Comparison of ENCODE assay signal across 8 cellular contexts in genomic region chr1:153670859-153671622, GRCh38. TPM values are rescaled to one million over a fixed set of nuclear protein-coding genes. Genes with fewer than 3 reads are reported as not detected.
DNase-seq lines count a peak whose midpoint lies in the region; ATAC-seq, FAIRE-seq and TF ChIP-seq lines count a peak whose summit lies in the region.

ILF2 (minus strand) TSS chr1:153670993; CDS start chr1:153670922, 71 bp downstream.

- peak within 1 kb of the TSS; percentile 80 to 84 for H3K4me2 ChIP-seq in H1 (ENCODE audit: insufficient read depth in 1 of 2, low read depth in 2 of 2, low read length in 2 of 2)

- peak within 1 kb of the TSS; percentile 98 for H4K8ac ChIP-seq in H1 (ENCODE audit: extremely low read depth, insufficient read depth, low read length)

- peak within 1 kb of the TSS; percentile 95 for H2BK5ac ChIP-seq in H1 (ENCODE audit: low read depth, low read length)

- DNase-seq in COLO829 (ENCODE audit: low spot score) (peak; percentile 100), HS-5 (ENCODE audit: low read depth) (peak; percentile 100), NK-92 (lab: John Stamatoyannopoulos, UW; ENCODE audit: unreplicated experiment) (peak; percentile 43), H1 (ENCODE audit: low read depth in 1 of 2, low spot score in 2 of 2) (peak; percentile 96 to 99), memory B cell (ENCODE audit: low spot score in 2 of 2) (peak; percentile 91 to 98)
- DNase-seq in activated CD8-positive, alpha-beta memory T cell treated with anti-CD3 and anti-CD28 coated beads for 24 hours = peak; percentile 97
- peak; percentile 82 for DNase-seq in stimulated activated CD8-positive, alpha-beta memory T cell treated with anti-CD3 and anti-CD28 coated beads, Interleukin-12 subunit alpha, Interleukin-12 subunit beta, amount 100 ng/mL, for 24 hours (ENCODE audit: extremely low read depth)

- H4K20me1 ChIP-seq in H1 (replicated peaks in 1 of 2; ENCODE audit: control insufficient read depth in 1 of 2, insufficient read depth in 2 of 2, low read length in 2 of 2) = peaks cover 0 to 3% of the 10 kb centered on the region in 2 experiments

- H3K18ac ChIP-seq in H1 (ENCODE audit: extremely low read depth, low read length) = peak within 1 kb of the TSS; percentile 27; the same call in 1 of the 2 replicates

- H3K36me3 Mint-ChIP-seq in memory B cell = peaks cover 13% of the 10 kb centered on the region

- H3K4me1 ChIP-seq in H1 (replicated peaks in 1 of 4; ENCODE audit: control insufficient read depth in 3 of 4, insufficient read depth in 4 of 4, low read length in 3 of 4) = peaks cover 0 to 4% (median 2%) of the 10 kb centered on the region in 4 experiments; a peak in 2 of 7 replicates

- POLR2A ChIA-PET in H1 (lab: Charles Lee; ENCODE audit: partially characterized antibody) = interaction anchor here (0.5 to 19.8 kb wide), 11 partner anchors 10 to 319 kb away, joined by 3 to 343 read pairs (median 5); partner anchors contain the start of genes CHTOP, INTS3, RPS27 and SLC39A1

- no peak for TF ChIP-seq EP300 in H1 (IDR thresholded peaks at IDR 0.05; ENCODE audit: borderline replicate concordance in 1 of 2, low read depth in 2 of 2, low read length in 2 of 2)

- H3K4me1 Mint-ChIP-seq in memory B cell = peaks cover 15% of the 10 kb centered on the region

- peaks cover 8% of the 10 kb centered on the region for H3K23me2 ChIP-seq in H1 (ENCODE audit: low read depth, low read length)

- no peak for TF ChIP-seq RAD21 in H1 (IDR thresholded peaks at IDR 0.05 in 1 of 2, conservative IDR thresholded peaks at IDR 0.05 in 1 of 2; ENCODE audit: low read depth in 2 of 2, low read length in 2 of 2)

- TF ChIP-seq CTCF in H1 (IDR thresholded peaks at IDR 0.05; ENCODE audit: control extremely low read depth in 1 of 3, insufficient read depth in 1 of 3, low read depth in 1 of 3, low read length in 3 of 3) = peak in 1 of 3 experiments; percentile 27; a peak in 1 of 4 replicates

- H2BK20ac ChIP-seq in H1 (ENCODE audit: low read length) = no peak within 1 kb of the TSS

- no peaks in the 10 kb centered on the region for H3K9me3 ChIP-seq in H1 (ENCODE audit: insufficient read depth in 2 of 2, low read depth in 1 of 2, low read length in 1 of 2)

- peak within 1 kb of the TSS; percentile 63 for H2AFZ ChIP-seq in H1 (ENCODE audit: low read length)

- peak within 1 kb of the TSS; percentile 89 to 100 (median 99) for H3K4me3 ChIP-seq in H1 (ENCODE audit: extremely low read depth in 1 of 4, insufficient read depth in 2 of 4, low read depth in 3 of 4, low read length in 4 of 4)

- H4K5ac ChIP-seq in H1 (ENCODE audit: insufficient read length, low read depth, low read length) = peak within 1 kb of the TSS; percentile 73

- H3K14ac ChIP-seq in H1 (ENCODE audit: insufficient read length) = no peak within 1 kb of the TSS

- H2BK120ac ChIP-seq in H1 (replicated peaks; ENCODE audit: low read depth, low read length) = no peak within 1 kb of the TSS

- H3K9ac ChIP-seq in H1 (replicated peaks in 1 of 4; ENCODE audit: extremely low read depth in 1 of 4, low read depth in 3 of 4, low read length in 3 of 4) = peak within 1 kb of the TSS; percentile 97 to 100 (median 100)

- peak within 1 kb of the TSS; percentile 46 for H3K4ac ChIP-seq in H1 (replicated peaks; ENCODE audit: insufficient read length, low read depth, low read length)

- peak; percentile 89 for FAIRE-seq in H1 (lab: Jason Lieb, UNC)

- H3K27ac Mint-ChIP-seq in memory B cell = no peak within 1 kb of the TSS

- ATAC-seq in GM19468 (IDR thresholded peaks at IDR 0.05; ENCODE audit: extremely low read depth, unreplicated experiment) = peak; percentile 81
- peak; percentile 88 for ATAC-seq in memory B cell (ENCODE audit: low read depth)

- WGBS in H1 (ENCODE audit: extremely low coverage in 1 of 2, insufficient coverage in 1 of 2, insufficient read length in 1 of 2, insufficient replicate concordance in 2 of 2, low coverage in 1 of 2, low lambda C conversion rate in 2 of 2, missing lambda C conversion rate in 1 of 2), 2 experiments = 1% methylated on average over 35 of the region's 35 CpGs; no CpG with 5 or more reads in 1 of the 2 experiments

- H3K56ac ChIP-seq in H1 (replicated peaks; ENCODE audit: insufficient read length, low read depth, low read length) = peak within 1 kb of the TSS; percentile 67

- H2AK5ac ChIP-seq in H1 (ENCODE audit: low read depth, low read length) = 0 out of 2 replicates have a peak within 1 kb of the TSS, but pooled peaks have one; percentile 60

- H3K27me3 Mint-ChIP-seq in memory B cell = no peaks in the 10 kb centered on the region

- no peaks in the 10 kb centered on the region; the same call in 1 of the 2 replicates for H3K79me1 ChIP-seq in H1 (ENCODE audit: low read depth, low read length)

- no peaks in the 10 kb centered on the region for H3K9me3 Mint-ChIP-seq in memory B cell

- H3K4me3 Mint-ChIP-seq in memory B cell = no peak within 1 kb of the TSS

- H3K79me2 ChIP-seq in H1 (ENCODE audit: control insufficient read depth in 1 of 2, insufficient read depth in 2 of 2, low read length in 2 of 2) = peaks cover 11 to 32% of the 10 kb centered on the region in 2 experiments

- no peak within 1 kb of the TSS for H3K23ac ChIP-seq in H1 (ENCODE audit: insufficient read length)

- H3K27me3 ChIP-seq in H1 (replicated peaks in 1 of 4; ENCODE audit: control insufficient read depth in 3 of 4, extremely low read depth in 1 of 4, insufficient read depth in 3 of 4, low read length in 3 of 4) = no peaks in the 10 kb centered on the region

- H2BK15ac ChIP-seq in H1 (ENCODE audit: low read length) = no peak within 1 kb of the TSS

- H3K36me3 ChIP-seq in H1 (ENCODE audit: control insufficient read depth in 2 of 4, insufficient read depth in 4 of 4, low read length in 3 of 4) = peaks cover 29 to 37% (median 36%) of the 10 kb centered on the region in 4 experiments

- no peak within 1 kb of the TSS; the same call in 1 of the 2 replicates for H2BK12ac ChIP-seq in H1 (ENCODE audit: low read depth, low read length)

- peak; percentile 90 to 95 for TF ChIP-seq POLR2A in H1 (IDR thresholded peaks at IDR 0.05; ENCODE audit: control extremely low read depth in 1 of 2, low read depth in 2 of 2, low read length in 2 of 2)

- peak within 1 kb of the TSS; percentile 95 for H3K27ac ChIP-seq in H1 (ENCODE audit: low read depth, low read length)

- peak within 1 kb of the TSS; percentile 70 for H4K91ac ChIP-seq in H1 (replicated peaks; ENCODE audit: insufficient read length, low read length)

- CTCF ChIA-PET in H1 (lab: Charles Lee; ENCODE audit: partially characterized antibody) = interaction anchor here (0.6 to 11.7 kb wide), 5 partner anchors 27 to 224 kb away, joined by 3 to 172 read pairs (median 3); no protein-coding TSS in a partner anchor

TF ChIP-seq in H1, 55 proteins besides CTCF, POLR2A, EP300 and RAD21 (continues in another document):
- TF ChIP-seq NRF1 (IDR thresholded peaks at IDR 0.05; ENCODE audit: low read depth, low read length) (peak; percentile 28; the same call in 1 of the 2 replicates), TAF1 (IDR thresholded peaks at IDR 0.05; ENCODE audit: low read depth, low read length) (peak; percentile 98), HDAC6 (IDR thresholded peaks at IDR 0.05; ENCODE audit: low read depth, low read length) (no peak), SUZ12 (IDR thresholded peaks at IDR 0.05; ENCODE audit: low read length) (no peak), TBP (IDR thresholded peaks at IDR 0.05; ENCODE audit: low read depth, low read length) (peak; percentile 100), CREB1 (IDR thresholded peaks at IDR 0.05) (peak; percentile 71; the same call in 1 of the 2 replicates)

RNA-seq across cellular contexts. Expression of gene ILF2, which starts in this region (rescaled TPM):
- 387 and 389 TPM in 2 replicates for total RNA-seq in H1 (2021; fragmentation: NEBNext Ultra II Directional; extraction: Animal tissue kit (Norgen Biotek cat#: 25700))
- polyA plus RNA-seq in H1 (2011; rRNA removed) = 290 and 474 TPM in 2 replicates
- polyA plus RNA-seq in H1 (2011; cell fraction: cytosol; rRNA removed) = 426 TPM
- polyA plus RNA-seq in H1 (2011; cell fraction: nucleus; rRNA removed) = 272 TPM
- 390 to 458 TPM (median 400 TPM) in 4 replicates for polyA plus RNA-seq in H1 (2012, experiment 1 of 2)
- polyA plus RNA-seq in H1 (2012, experiment 2 of 2) = 170 TPM
- 273 TPM for polyA plus RNA-seq in H1 (2013, experiment 1 of 2)
- polyA plus RNA-seq in H1 (2013, experiment 2 of 2) = 279 TPM
- 466 and 520 TPM in 2 replicates for polyA minus RNA-seq in H1 (2011; rRNA and poly(A)+ RNA removed)
- polyA minus RNA-seq in H1 (2011; cell fraction: cytosol; rRNA and poly(A)+ RNA removed) = 167 TPM
- polyA minus RNA-seq in H1 (2011; cell fraction: nucleus; rRNA and poly(A)+ RNA removed) = 136 TPM

Comparison
In these comparisons a context has a peak if more than half of its experiments do, and no peak if none do; other contexts are left out.
1. Peak in every context shown above with its lines: DNase-seq, ATAC-seq, H3K4me3 ChIP-seq and H3K27ac ChIP-seq.
2. DNase-seq: peak in every context shown above with its lines; median percentile 100 in COLO829; 100 in HS-5; 98 in H1; 97 in activated CD8-positive, alpha-beta memory T cell treated with anti-CD3 and anti-CD28 coated beads for 24 hours; 94 in memory B cell; 82 in stimulated activated CD8-positive, alpha-beta memory T cell treated with anti-CD3 and anti-CD28 coated beads, Interleukin-12 subunit alpha, Interleukin-12 subunit beta, amount 100 ng/mL, for 24 hours; 43 in NK-92.